In the genomic region with DNA sequence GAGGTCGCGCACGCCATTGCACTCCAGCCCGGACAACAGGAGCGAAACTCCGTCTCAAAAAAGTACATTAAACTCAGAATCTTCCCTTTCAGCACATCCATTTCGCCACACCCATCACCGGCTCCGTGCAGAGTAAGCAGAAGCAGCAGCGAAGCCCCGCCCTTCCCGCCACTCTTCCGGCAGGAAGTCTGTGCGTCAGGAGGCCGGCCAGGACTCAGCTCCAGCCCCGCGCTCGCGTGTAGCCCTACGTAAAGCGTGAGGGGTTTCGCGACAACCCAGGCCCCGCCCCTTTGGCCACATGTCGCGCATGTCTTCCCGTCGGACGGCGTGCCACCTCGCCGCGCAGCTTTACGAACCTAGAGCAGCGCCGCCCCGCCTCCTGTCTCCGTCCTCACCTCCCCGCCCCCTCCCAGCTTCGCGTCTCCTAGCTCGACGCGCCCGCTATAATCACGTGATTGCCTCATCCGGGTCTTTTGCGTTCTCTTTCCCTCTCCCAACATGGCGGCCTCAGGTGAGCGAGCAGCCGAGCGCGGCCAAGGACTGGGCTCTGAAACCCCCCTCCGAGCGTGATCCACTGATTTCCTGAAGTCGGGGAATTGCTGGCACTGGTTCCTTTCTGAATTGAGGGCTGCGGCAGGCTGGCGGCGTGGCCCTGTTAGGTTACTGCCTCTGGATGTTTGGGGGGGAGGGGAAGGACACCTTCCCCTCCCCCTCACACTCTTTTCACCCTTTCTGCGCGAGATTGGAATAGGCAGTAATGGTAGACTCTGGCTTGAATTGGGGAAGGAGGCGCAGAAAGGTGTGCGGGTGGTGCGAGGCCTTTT, we compare ENCODE assay signal across 1 cellular context.
A peak's percentile ranks its signal among the peaks of the same experiment; 100 is the strongest.
TF ChIP-seq lines count a peak whose summit lies in the region.

A gene with protein sequence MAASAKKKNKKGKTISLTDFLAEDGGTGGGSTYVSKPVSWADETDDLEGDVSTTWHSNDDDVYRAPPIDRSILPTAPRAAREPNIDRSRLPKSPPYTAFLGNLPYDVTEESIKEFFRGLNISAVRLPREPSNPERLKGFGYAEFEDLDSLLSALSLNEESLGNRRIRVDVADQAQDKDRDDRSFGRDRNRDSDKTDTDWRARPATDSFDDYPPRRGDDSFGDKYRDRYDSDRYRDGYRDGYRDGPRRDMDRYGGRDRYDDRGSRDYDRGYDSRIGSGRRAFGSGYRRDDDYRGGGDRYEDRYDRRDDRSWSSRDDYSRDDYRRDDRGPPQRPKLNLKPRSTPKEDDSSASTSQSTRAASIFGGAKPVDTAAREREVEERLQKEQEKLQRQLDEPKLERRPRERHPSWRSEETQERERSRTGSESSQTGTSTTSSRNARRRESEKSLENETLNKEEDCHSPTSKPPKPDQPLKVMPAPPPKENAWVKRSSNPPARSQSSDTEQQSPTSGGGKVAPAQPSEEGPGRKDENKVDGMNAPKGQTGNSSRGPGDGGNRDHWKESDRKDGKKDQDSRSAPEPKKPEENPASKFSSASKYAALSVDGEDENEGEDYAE (plus strand): TSS at position 471 of the 824 bp plus-strand sequence. CDS start 28 bp downstream, at position 499.

TF ChIP-seq in K562, 482 proteins besides CTCF, POLR2A, EP300 and RAD21 (continued from another document and continues in another):
- TF ChIP-seq, protein P1, sequence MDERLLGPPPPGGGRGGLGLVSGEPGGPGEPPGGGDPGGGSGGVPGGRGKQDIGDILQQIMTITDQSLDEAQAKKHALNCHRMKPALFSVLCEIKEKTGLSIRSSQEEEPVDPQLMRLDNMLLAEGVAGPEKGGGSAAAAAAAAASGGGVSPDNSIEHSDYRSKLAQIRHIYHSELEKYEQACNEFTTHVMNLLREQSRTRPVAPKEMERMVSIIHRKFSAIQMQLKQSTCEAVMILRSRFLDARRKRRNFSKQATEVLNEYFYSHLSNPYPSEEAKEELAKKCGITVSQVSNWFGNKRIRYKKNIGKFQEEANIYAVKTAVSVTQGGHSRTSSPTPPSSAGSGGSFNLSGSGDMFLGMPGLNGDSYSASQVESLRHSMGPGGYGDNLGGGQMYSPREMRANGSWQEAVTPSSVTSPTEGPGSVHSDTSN (CRISPR knock-in tag; IDR thresholded peaks at IDR 0.05; ENCODE audit: low read depth), result no peak
- TF ChIP-seq, protein P1 (tag; conservative IDR thresholded peaks at IDR 0.05; ENCODE audit: low read depth), result no peak
- TF ChIP-seq ELF4 (CRISPR knock-in tag; IDR thresholded peaks at IDR 0.05), result 0 out of 2 replicates have a peak, but pooled peaks have one; percentile 18
- no peak for TF ChIP-seq CSDE1 (IDR thresholded peaks at IDR 0.05)
- peak; percentile 95 for TF ChIP-seq SIN3B (IDR thresholded peaks at IDR 0.05; ENCODE audit: low read depth)
- TF ChIP-seq BRCA1 (IDR thresholded peaks at IDR 0.05), result no peak
- TF ChIP-seq BRCA1 (CRISPR knock-in tag; IDR thresholded peaks at IDR 0.05), result no peak
- TF ChIP-seq SAFB2 (IDR thresholded peaks at IDR 0.05; ENCODE audit: borderline replicate concordance, low read depth, low read length, severe bottlenecking), result no peak
- TF ChIP-seq, protein P2, sequence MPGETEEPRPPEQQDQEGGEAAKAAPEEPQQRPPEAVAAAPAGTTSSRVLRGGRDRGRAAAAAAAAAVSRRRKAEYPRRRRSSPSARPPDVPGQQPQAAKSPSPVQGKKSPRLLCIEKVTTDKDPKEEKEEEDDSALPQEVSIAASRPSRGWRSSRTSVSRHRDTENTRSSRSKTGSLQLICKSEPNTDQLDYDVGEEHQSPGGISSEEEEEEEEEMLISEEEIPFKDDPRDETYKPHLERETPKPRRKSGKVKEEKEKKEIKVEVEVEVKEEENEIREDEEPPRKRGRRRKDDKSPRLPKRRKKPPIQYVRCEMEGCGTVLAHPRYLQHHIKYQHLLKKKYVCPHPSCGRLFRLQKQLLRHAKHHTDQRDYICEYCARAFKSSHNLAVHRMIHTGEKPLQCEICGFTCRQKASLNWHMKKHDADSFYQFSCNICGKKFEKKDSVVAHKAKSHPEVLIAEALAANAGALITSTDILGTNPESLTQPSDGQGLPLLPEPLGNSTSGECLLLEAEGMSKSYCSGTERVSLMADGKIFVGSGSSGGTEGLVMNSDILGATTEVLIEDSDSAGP (CRISPR knock-in tag; IDR thresholded peaks at IDR 0.05), result no peak
- TF ChIP-seq, protein P3, sequence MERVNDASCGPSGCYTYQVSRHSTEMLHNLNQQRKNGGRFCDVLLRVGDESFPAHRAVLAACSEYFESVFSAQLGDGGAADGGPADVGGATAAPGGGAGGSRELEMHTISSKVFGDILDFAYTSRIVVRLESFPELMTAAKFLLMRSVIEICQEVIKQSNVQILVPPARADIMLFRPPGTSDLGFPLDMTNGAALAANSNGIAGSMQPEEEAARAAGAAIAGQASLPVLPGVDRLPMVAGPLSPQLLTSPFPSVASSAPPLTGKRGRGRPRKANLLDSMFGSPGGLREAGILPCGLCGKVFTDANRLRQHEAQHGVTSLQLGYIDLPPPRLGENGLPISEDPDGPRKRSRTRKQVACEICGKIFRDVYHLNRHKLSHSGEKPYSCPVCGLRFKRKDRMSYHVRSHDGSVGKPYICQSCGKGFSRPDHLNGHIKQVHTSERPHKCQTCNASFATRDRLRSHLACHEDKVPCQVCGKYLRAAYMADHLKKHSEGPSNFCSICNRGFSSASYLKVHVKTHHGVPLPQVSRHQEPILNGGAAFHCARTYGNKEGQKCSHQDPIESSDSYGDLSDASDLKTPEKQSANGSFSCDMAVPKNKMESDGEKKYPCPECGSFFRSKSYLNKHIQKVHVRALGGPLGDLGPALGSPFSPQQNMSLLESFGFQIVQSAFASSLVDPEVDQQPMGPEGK (CRISPR knock-in tag; IDR thresholded peaks at IDR 0.05; ENCODE audit: borderline replicate concordance), result 0 out of 2 replicates have a peak, but pooled peaks have one; percentile 31
- 0 out of 2 replicates have a peak, but pooled peaks have one; percentile 54 for TF ChIP-seq ZNF766 (CRISPR knock-in tag; conservative IDR thresholded peaks at IDR 0.05)
- peak; percentile 55; the same call in 1 of the 2 replicates for TF ChIP-seq SREBF1 (IDR thresholded peaks at IDR 0.05; ENCODE audit: borderline replicate concordance, low read depth, low read length)
- no peak for TF ChIP-seq JUNB (CRISPR knock-in tag; conservative IDR thresholded peaks at IDR 0.05)
- TF ChIP-seq NR2C2 (CRISPR knock-in tag; IDR thresholded peaks at IDR 0.05), result no peak
- peak; percentile 69; the same call in 1 of the 2 replicates for TF ChIP-seq NR2C2 (tag; IDR thresholded peaks at IDR 0.05)
- peak; percentile 25; the same call in 1 of the 2 replicates for TF ChIP-seq GABPB1 (CRISPR knock-in tag; IDR thresholded peaks at IDR 0.05)
- peak; percentile 91 for TF ChIP-seq L3MBTL2 (IDR thresholded peaks at IDR 0.05)
- TF ChIP-seq HOXB6 (CRISPR knock-in tag; IDR thresholded peaks at IDR 0.05; ENCODE audit: borderline replicate concordance), result no peak
- no peak for TF ChIP-seq ZBTB34 (CRISPR knock-in tag; IDR thresholded peaks at IDR 0.05)
- TF ChIP-seq, protein P4, sequence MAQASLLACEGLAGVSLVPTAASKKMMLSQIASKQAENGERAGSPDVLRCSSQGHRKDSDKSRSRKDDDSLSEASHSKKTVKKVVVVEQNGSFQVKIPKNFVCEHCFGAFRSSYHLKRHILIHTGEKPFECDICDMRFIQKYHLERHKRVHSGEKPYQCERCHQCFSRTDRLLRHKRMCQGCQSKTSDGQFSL (CRISPR knock-in tag; IDR thresholded peaks at IDR 0.05), result no peak
- TF ChIP-seq, protein P4 (tag; IDR thresholded peaks at IDR 0.05), result no peak
- 0 out of 2 replicates have a peak, but pooled peaks have one; percentile 28 for TF ChIP-seq SMARCA5 (IDR thresholded peaks at IDR 0.05)
- TF ChIP-seq ZFX (CRISPR knock-in tag; IDR thresholded peaks at IDR 0.05), result peak; percentile 37; the same call in 1 of the 2 replicates
- no peak for TF ChIP-seq ID3 (CRISPR knock-in tag; IDR thresholded peaks at IDR 0.05)
- TF ChIP-seq ID3 (tag; IDR thresholded peaks at IDR 0.05), result no peak
- TF ChIP-seq KLF6 (CRISPR knock-in tag; IDR thresholded peaks at IDR 0.05; ENCODE audit: borderline replicate concordance), result 0 out of 2 replicates have a peak, but pooled peaks have one; percentile 56
- peak; percentile 78 for TF ChIP-seq CTBP1 (IDR thresholded peaks at IDR 0.05; ENCODE audit: borderline replicate concordance)
- peak; percentile 89 for TF ChIP-seq MEIS2 (IDR thresholded peaks at IDR 0.05; ENCODE audit: partially characterized antibody)
- 0 out of 2 replicates have a peak, but pooled peaks have one; percentile 24 for TF ChIP-seq KLF1 (tag; IDR thresholded peaks at IDR 0.05)
- TF ChIP-seq HOMEZ (CRISPR knock-in tag; IDR thresholded peaks at IDR 0.05), result 0 out of 2 replicates have a peak, but pooled peaks have one; percentile 20
- TF ChIP-seq HDAC3 (IDR thresholded peaks at IDR 0.05; ENCODE audit: borderline replicate concordance, partially characterized antibody), result no peak
- no peak for TF ChIP-seq ETV6 (IDR thresholded peaks at IDR 0.05; ENCODE audit: borderline replicate concordance in 1 of 2, low read depth in 2 of 2, low read length in 1 of 2)
- no peak for TF ChIP-seq ETV6 (CRISPR knock-in tag; IDR thresholded peaks at IDR 0.05; ENCODE audit: borderline replicate concordance)
- no peak for TF ChIP-seq ZNF780A (CRISPR knock-in tag; IDR thresholded peaks at IDR 0.05)
- peak; percentile 93 for TF ChIP-seq POLR2G (IDR thresholded peaks at IDR 0.05; ENCODE audit: low read depth, low read length)
- TF ChIP-seq HBP1 (CRISPR knock-in tag; IDR thresholded peaks at IDR 0.05), result no peak; the same call in 1 of the 2 replicates
- no peak for TF ChIP-seq ZNF57 (CRISPR knock-in tag; IDR thresholded peaks at IDR 0.05)
- 0 out of 2 replicates have a peak, but pooled peaks have one; percentile 23 for TF ChIP-seq FOSL1 (tag; conservative IDR thresholded peaks at IDR 0.05)
- TF ChIP-seq TAF1 (IDR thresholded peaks at IDR 0.05; ENCODE audit: control insufficient read depth, extremely low read depth, insufficient read depth, low read length, severe bottlenecking), result peak; percentile 94
- TF ChIP-seq CREB3 (tag; conservative IDR thresholded peaks at IDR 0.05; ENCODE audit: low read depth), result peak; percentile 54; the same call in 1 of the 2 replicates
